In the genomic region with DNA sequence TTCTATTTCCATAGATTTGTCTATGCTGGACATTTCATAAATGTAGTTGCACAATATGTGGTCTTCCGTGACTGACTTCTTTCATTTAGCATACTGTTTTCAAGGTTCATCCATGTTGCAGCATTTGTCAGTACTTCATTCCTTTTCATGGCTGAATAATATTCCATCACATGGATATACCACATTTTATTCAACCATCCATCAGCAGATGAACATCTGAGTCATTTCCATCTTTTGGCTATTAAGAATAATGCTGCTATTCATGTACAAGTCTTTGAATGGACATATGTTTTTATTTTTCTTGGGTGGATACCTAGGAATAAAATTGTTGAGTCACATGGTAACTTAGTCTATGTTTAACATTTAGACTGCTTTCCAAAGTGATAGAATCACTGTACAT, we compare ENCODE assay signal across 4 cellular contexts.
A peak's percentile ranks its signal among the peaks of the same experiment; 100 is the strongest.
TF ChIP-seq lines count a peak whose summit lies in the region.

No MANE protein-coding gene starts in this region.

TF ChIP-seq in SK-N-SH treated with all-trans-retinoic acid at 6 μM for 48 hours, 23 proteins besides CTCF, POLR2A, EP300 and RAD21:
- peak; percentile 98 for TF ChIP-seq ZNF8 (CRISPR knock-in tag; IDR thresholded peaks at IDR 0.05)
- no peak for TF ChIP-seq BACH2 (CRISPR knock-in tag; IDR thresholded peaks at IDR 0.05; ENCODE audit: borderline replicate concordance)
- no peak for TF ChIP-seq CSDC2 (CRISPR knock-in tag; IDR thresholded peaks at IDR 0.05)
- no peak for TF ChIP-seq TOX (CRISPR knock-in tag; IDR thresholded peaks at IDR 0.05; ENCODE audit: borderline replicate concordance)
- TF ChIP-seq RARB (CRISPR knock-in tag; IDR thresholded peaks at IDR 0.05) = no peak

TF ChIP-seq in SK-N-SH, 30 proteins besides CTCF, POLR2A, EP300 and RAD21:
- TF ChIP-seq, protein P1, sequence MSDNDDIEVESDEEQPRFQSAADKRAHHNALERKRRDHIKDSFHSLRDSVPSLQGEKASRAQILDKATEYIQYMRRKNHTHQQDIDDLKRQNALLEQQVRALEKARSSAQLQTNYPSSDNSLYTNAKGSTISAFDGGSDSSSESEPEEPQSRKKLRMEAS (IDR thresholded peaks at IDR 0.05; ENCODE audit: low read depth) = no peak
- TF ChIP-seq NRF1 (IDR thresholded peaks at IDR 0.05; ENCODE audit: low read depth, low read length) (no peak), TAF1 (IDR thresholded peaks at IDR 0.05; ENCODE audit: borderline replicate concordance, low read depth, low read length) (no peak), TEAD4 (IDR thresholded peaks at IDR 0.05; ENCODE audit: borderline replicate concordance, insufficient read depth) (no peak), NFIC (IDR thresholded peaks at IDR 0.05; ENCODE audit: borderline replicate concordance) (no peak), MEF2A (IDR thresholded peaks at IDR 0.05; ENCODE audit: borderline replicate concordance, low read depth) (no peak), TCF12 (IDR thresholded peaks at IDR 0.05) (no peak), YY1 (IDR thresholded peaks at IDR 0.05; ENCODE audit: low read depth) (no peak), EZH2phosphoT487 (IDR thresholded peaks at IDR 0.05; ENCODE audit: borderline replicate concordance, low read depth) (no peak), RFX5 (IDR thresholded peaks at IDR 0.05; ENCODE audit: low read length) (no peak), GATA2 (CRISPR knock-in tag; IDR thresholded peaks at IDR 0.05) (no peak), FOSL2 (IDR thresholded peaks at IDR 0.05; ENCODE audit: borderline replicate concordance, low read depth) (no peak), JUND (IDR thresholded peaks at IDR 0.05) (no peak), FOXM1 (IDR thresholded peaks at IDR 0.05; ENCODE audit: low read depth) (no peak)
- TF ChIP-seq, protein P2, sequence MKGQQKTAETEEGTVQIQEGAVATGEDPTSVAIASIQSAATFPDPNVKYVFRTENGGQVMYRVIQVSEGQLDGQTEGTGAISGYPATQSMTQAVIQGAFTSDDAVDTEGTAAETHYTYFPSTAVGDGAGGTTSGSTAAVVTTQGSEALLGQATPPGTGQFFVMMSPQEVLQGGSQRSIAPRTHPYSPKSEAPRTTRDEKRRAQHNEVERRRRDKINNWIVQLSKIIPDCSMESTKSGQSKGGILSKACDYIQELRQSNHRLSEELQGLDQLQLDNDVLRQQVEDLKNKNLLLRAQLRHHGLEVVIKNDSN (IDR thresholded peaks at IDR 0.05; ENCODE audit: borderline replicate concordance, low read depth) = no peak

TF ChIP-seq in IMR-90, 13 proteins besides CTCF, POLR2A, EP300 and RAD21:
- TF ChIP-seq, protein P3, sequence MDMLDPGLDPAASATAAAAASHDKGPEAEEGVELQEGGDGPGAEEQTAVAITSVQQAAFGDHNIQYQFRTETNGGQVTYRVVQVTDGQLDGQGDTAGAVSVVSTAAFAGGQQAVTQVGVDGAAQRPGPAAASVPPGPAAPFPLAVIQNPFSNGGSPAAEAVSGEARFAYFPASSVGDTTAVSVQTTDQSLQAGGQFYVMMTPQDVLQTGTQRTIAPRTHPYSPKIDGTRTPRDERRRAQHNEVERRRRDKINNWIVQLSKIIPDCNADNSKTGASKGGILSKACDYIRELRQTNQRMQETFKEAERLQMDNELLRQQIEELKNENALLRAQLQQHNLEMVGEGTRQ (IDR thresholded peaks at IDR 0.05; ENCODE audit: low read depth, low read length) = no peak
- TF ChIP-seq, protein P4, sequence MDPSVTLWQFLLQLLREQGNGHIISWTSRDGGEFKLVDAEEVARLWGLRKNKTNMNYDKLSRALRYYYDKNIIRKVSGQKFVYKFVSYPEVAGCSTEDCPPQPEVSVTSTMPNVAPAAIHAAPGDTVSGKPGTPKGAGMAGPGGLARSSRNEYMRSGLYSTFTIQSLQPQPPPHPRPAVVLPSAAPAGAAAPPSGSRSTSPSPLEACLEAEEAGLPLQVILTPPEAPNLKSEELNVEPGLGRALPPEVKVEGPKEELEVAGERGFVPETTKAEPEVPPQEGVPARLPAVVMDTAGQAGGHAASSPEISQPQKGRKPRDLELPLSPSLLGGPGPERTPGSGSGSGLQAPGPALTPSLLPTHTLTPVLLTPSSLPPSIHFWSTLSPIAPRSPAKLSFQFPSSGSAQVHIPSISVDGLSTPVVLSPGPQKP (IDR thresholded peaks at IDR 0.05; ENCODE audit: borderline replicate concordance, low read depth, low read length) = no peak
- TF ChIP-seq MAZ (IDR thresholded peaks at IDR 0.05; ENCODE audit: borderline replicate concordance, low read depth, low read length) (no peak), CEBPB (IDR thresholded peaks at IDR 0.05; ENCODE audit: low read depth, low read length) (0 out of 2 replicates have a peak, but pooled peaks have one; percentile 11), NFE2L2 (IDR thresholded peaks at IDR 0.05; ENCODE audit: low read depth, low read length) (no peak)

TF ChIP-seq in H1, 55 proteins besides CTCF, POLR2A, EP300 and RAD21:
- no peak for TF ChIP-seq BACH1 (IDR thresholded peaks at IDR 0.05; ENCODE audit: low read length)
- no peak for TF ChIP-seq TCF12 (IDR thresholded peaks at IDR 0.05; ENCODE audit: low read depth, low read length)
- TF ChIP-seq KDM1A (IDR thresholded peaks at IDR 0.05; ENCODE audit: borderline replicate concordance, low read length) = peak; percentile 74; the same call in 1 of the 2 replicates
